ENCODE assay signal across 1 cellular context in genomic region chr2:85539361-85540130, GRCh38.
TF ChIP-seq lines count a peak whose summit lies in the region.

No MANE protein-coding gene starts in this region.

TF ChIP-seq in HepG2, 621 proteins besides CTCF, POLR2A, EP300 and RAD21 (continued from another document and continues in another):
- TF ChIP-seq ZNF781 (CRISPR knock-in tag; IDR thresholded peaks at IDR 0.05; ENCODE audit: borderline replicate concordance, not compliant biosample characterization) (peak; percentile 80), KMT2B (CRISPR knock-in tag; IDR thresholded peaks at IDR 0.05) (no peak; the same call in 1 of the 2 replicates), HMGA1 (CRISPR knock-in tag; conservative IDR thresholded peaks at IDR 0.05) (no peak), ZNF841 (CRISPR knock-in tag; IDR thresholded peaks at IDR 0.05; ENCODE audit: borderline replicate concordance) (no peak; the same call in 1 of the 2 replicates), ZNF629 (CRISPR knock-in tag; conservative IDR thresholded peaks at IDR 0.05) (0 out of 2 replicates have a peak, but pooled peaks have one; percentile 29), AKAP8 (CRISPR knock-in tag; IDR thresholded peaks at IDR 0.05) (peak; percentile 92), ZNF451 (CRISPR knock-in tag; IDR thresholded peaks at IDR 0.05) (no peak; the same call in 1 of the 2 replicates), ZNF335 (CRISPR knock-in tag; IDR thresholded peaks at IDR 0.05) (0 out of 2 replicates have a peak, but pooled peaks have one; percentile 12), ZNF530 (CRISPR knock-in tag; IDR thresholded peaks at IDR 0.05; ENCODE audit: low read depth) (0 out of 2 replicates have a peak, but pooled peaks have one; percentile 32), ZNF782 (CRISPR knock-in tag; IDR thresholded peaks at IDR 0.05; ENCODE audit: borderline replicate concordance) (no peak; the same call in none of the 2 replicates), ZGPAT (CRISPR knock-in tag; IDR thresholded peaks at IDR 0.05) (peak; percentile 34; the same call in 1 of the 2 replicates), HHEX (CRISPR knock-in tag; IDR thresholded peaks at IDR 0.05) (no peak), ZNF205 (CRISPR knock-in tag; IDR thresholded peaks at IDR 0.05) (no peak), SP2 (CRISPR knock-in tag; IDR thresholded peaks at IDR 0.05) (no peak), ZNF432 (CRISPR knock-in tag; IDR thresholded peaks at IDR 0.05; ENCODE audit: borderline replicate concordance) (peak; percentile 68; the same call in 1 of the 2 replicates), SRY (CRISPR knock-in tag; IDR thresholded peaks at IDR 0.05) (no peak), ZNF598 (CRISPR knock-in tag; IDR thresholded peaks at IDR 0.05; ENCODE audit: borderline replicate concordance) (no peak), MEIS2 (CRISPR knock-in tag; IDR thresholded peaks at IDR 0.05) (peak; percentile 50; the same call in 1 of the 2 replicates), ZBTB7A (CRISPR knock-in tag; IDR thresholded peaks at IDR 0.05) (peak; percentile 44; the same call in 1 of the 2 replicates), HNF1A (IDR thresholded peaks at IDR 0.05; ENCODE audit: low read depth) (no peak), HNF1A (CRISPR knock-in tag; IDR thresholded peaks at IDR 0.05; ENCODE audit: borderline replicate concordance) (peak; percentile 27; the same call in 1 of the 2 replicates), ISX (CRISPR knock-in tag; conservative IDR thresholded peaks at IDR 0.05) (no peak; the same call in 1 of the 2 replicates), ETS1 (CRISPR knock-in tag; IDR thresholded peaks at IDR 0.05) (no peak), PTBP1 (IDR thresholded peaks at IDR 0.05; ENCODE audit: low read depth, low read length, poor library complexity, severe bottlenecking) (peak; percentile 88), HOMEZ (CRISPR knock-in tag; IDR thresholded peaks at IDR 0.05; ENCODE audit: low read depth) (no peak), ZBTB44 (CRISPR knock-in tag; IDR thresholded peaks at IDR 0.05) (0 out of 2 replicates have a peak, but pooled peaks have one; percentile 41), MLXIP (CRISPR knock-in tag; IDR thresholded peaks at IDR 0.05; ENCODE audit: borderline replicate concordance) (peak; percentile 64; the same call in 1 of the 2 replicates), XRCC5 (optimal IDR thresholded peaks at IDR 0.05; ENCODE audit: low read length) (no peak), DPF2 (CRISPR knock-in tag; IDR thresholded peaks at IDR 0.05; ENCODE audit: borderline replicate concordance, low read depth) (no peak), KAT2B (IDR thresholded peaks at IDR 0.05; ENCODE audit: borderline replicate concordance, low read depth, low read length) (no peak), HOXA9 (CRISPR knock-in tag; IDR thresholded peaks at IDR 0.05; ENCODE audit: borderline replicate concordance) (peak; percentile 7; the same call in 1 of the 2 replicates), HNF4G (IDR thresholded peaks at IDR 0.05; ENCODE audit: borderline replicate concordance, low read depth, low read length) (no peak), HNF4G (CRISPR knock-in tag; IDR thresholded peaks at IDR 0.05; ENCODE audit: borderline replicate concordance, low read depth) (no peak; the same call in 1 of the 2 replicates), NONO (IDR thresholded peaks at IDR 0.05) (no peak), NONO (CRISPR knock-in tag; conservative IDR thresholded peaks at IDR 0.05) (peak; percentile 17; the same call in 1 of the 2 replicates), ZNF775 (CRISPR knock-in tag; IDR thresholded peaks at IDR 0.05; ENCODE audit: borderline replicate concordance) (no peak), MED1 (CRISPR knock-in tag; IDR thresholded peaks at IDR 0.05) (no peak), TMF1 (CRISPR knock-in tag; IDR thresholded peaks at IDR 0.05; ENCODE audit: low read depth) (peak; percentile 18; the same call in 1 of the 2 replicates), RELA (CRISPR knock-in tag; IDR thresholded peaks at IDR 0.05) (no peak), PHB2 (IDR thresholded peaks at IDR 0.05; ENCODE audit: partially characterized antibody) (no peak), ZNF253 (CRISPR knock-in tag; IDR thresholded peaks at IDR 0.05; ENCODE audit: borderline replicate concordance) (peak; percentile 94; the same call in 1 of the 2 replicates), GPBP1L1 (CRISPR knock-in tag; IDR thresholded peaks at IDR 0.05) (no peak), ZNF83 (CRISPR knock-in tag; IDR thresholded peaks at IDR 0.05; ENCODE audit: borderline replicate concordance) (0 out of 2 replicates have a peak, but pooled peaks have one; percentile 82), FOXK1 (CRISPR knock-in tag; IDR thresholded peaks at IDR 0.05; ENCODE audit: borderline replicate concordance, low read depth) (no peak; the same call in 1 of the 2 replicates), DZIP1 (CRISPR knock-in tag; IDR thresholded peaks at IDR 0.05) (peak; percentile 83), ZNF644 (CRISPR knock-in tag; IDR thresholded peaks at IDR 0.05; ENCODE audit: low read depth) (no peak), ZNF562 (CRISPR knock-in tag; IDR thresholded peaks at IDR 0.05; ENCODE audit: borderline replicate concordance) (peak; percentile 52; the same call in 1 of the 2 replicates), ZFP36L1 (CRISPR knock-in tag; IDR thresholded peaks at IDR 0.05) (peak; percentile 60), MBNL3 (CRISPR knock-in tag; conservative IDR thresholded peaks at IDR 0.05) (no peak)
